In the genomic region with DNA sequence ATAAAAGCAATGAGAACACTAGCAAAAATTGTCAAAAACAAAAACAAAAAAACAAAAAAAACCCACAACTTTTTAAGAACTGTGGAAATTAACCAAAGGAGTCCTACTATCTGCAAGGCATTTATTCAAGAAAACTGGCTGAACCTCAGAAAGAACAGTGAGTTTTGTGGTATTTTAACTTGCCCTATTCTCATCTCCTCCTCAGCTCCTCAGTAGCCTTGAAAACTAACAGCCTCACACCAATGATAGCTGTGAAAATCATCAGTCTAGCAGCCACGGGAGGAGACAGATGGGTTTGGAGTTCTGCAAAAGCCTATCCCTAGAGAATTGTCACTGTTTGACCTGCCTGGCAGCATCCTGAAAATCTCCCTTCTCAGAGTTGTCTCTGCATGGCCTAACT, we compare ENCODE assay signal across 24 cellular contexts. TPM values are rescaled to one million over a fixed set of nuclear protein-coding genes. Genes with fewer than 3 reads are reported as not detected.
"Had no signal": no experiment of that assay in that cellular context is flagged by ENCODE, and none has a peak within 500 bp of the region (broad histone marks: within the 10 kb centered on the region; RNA-seq: fewer than 3 reads in every experiment).

No MANE protein-coding gene starts in this region.

- H3K4me3 Mint-ChIP-seq: endodermal cell; naive thymus-derived CD8-positive, alpha-beta T cell; stimulated activated naive B cell treated with anti-CD40 and anti-IgM and Interleukin-4, amounts not matched to agents 10 μg/mL and 1 μg/mL and 100 μg/mL, for 72 hours; stimulated activated naive CD8-positive, alpha-beta T cell treated with anti-CD3 and anti-CD28 coated beads, Interleukin-15, amount 100 ng/mL, for 72 hours had no signal

- H3K36me3 ChIP-seq: heart left ventricle, neutrophil, spleen, tibial nerve had no signal

- H3K27me3 ChIP-seq: heart left ventricle, spleen, testis, tibial nerve had no signal

- ATAC-seq: foreskin keratinocyte; heart left ventricle; left lobe of liver; mucosa of descending colon; naive thymus-derived CD8-positive, alpha-beta T cell; sciatic nerve; stimulated activated naive B cell treated with anti-CD40 and anti-IgM and Interleukin-4, amounts not matched to agents 10 μg/mL and 1 μg/mL and 100 μg/mL, for 72 hours; stimulated activated naive CD8-positive, alpha-beta T cell treated with anti-CD3 and anti-CD28 coated beads, Interleukin-15, amount 100 ng/mL, for 72 hours had no signal

- H3K4me1 Mint-ChIP-seq: endodermal cell had no signal

- H3K4me1 ChIP-seq: foreskin keratinocyte, spleen, testis, tibial nerve had no signal

- H3K9me3 ChIP-seq: neutrophil, testis had no signal

- FAIRE-seq: endothelial cell of umbilical vein had no signal

- DNase-seq: effector CD4-positive, alpha-beta T cell; endodermal cell; erythroblast; foreskin keratinocyte; heart left ventricle; hippocampal formation; islet precursor cell; mammary epithelial cell; mucosa of descending colon; naive thymus-derived CD8-positive, alpha-beta T cell; posterior cingulate gyrus; spleen; stimulated activated CD4-positive, alpha-beta T cell treated with anti-CD3 and anti-CD28 coated beads, Interleukin-15, amount 100 ng/mL, for 24 hours; stimulated activated CD4-positive, alpha-beta T cell treated with anti-CD3 and anti-CD28 coated beads, Interleukin-1b, Interleukin-23, amount 100 ng/mL, for 48 hours; stimulated activated CD4-positive, alpha-beta T cell treated with anti-CD3 and anti-CD28 coated beads, Interleukin-4, amount 100 ng/mL, for 24 hours; stimulated activated naive B cell treated with anti-CD40 and anti-IgM and Interleukin-4, amounts not matched to agents 10 μg/mL and 1 μg/mL and 100 μg/mL, for 72 hours; stimulated activated naive CD8-positive, alpha-beta T cell treated with anti-CD3 and anti-CD28 coated beads, Interleukin-15, amount 100 ng/mL, for 72 hours; testis had no signal

- H3K27ac Mint-ChIP-seq: endodermal cell; naive thymus-derived CD8-positive, alpha-beta T cell; stimulated activated naive B cell treated with anti-CD40 and anti-IgM and Interleukin-4, amounts not matched to agents 10 μg/mL and 1 μg/mL and 100 μg/mL, for 72 hours; stimulated activated naive CD8-positive, alpha-beta T cell treated with anti-CD3 and anti-CD28 coated beads, Interleukin-15, amount 100 ng/mL, for 72 hours had no signal

- H3K4me3 ChIP-seq: coronary artery, heart left ventricle, mucosa of descending colon, spleen, testis, tibial nerve had no signal

- H3K27ac ChIP-seq: coronary artery, foreskin keratinocyte, heart left ventricle, neutrophil, spleen, testis, tibial nerve had no signal

RNA-seq across cellular contexts. Expression of gene DNER, which starts 20.1 kb away (rescaled TPM):
- total RNA-seq: endothelial cell of umbilical vein; naive thymus-derived CD8-positive, alpha-beta T cell had no signal
- polyA plus RNA-seq: naive thymus-derived CD8-positive, alpha-beta T cell had no signal
